Comparison of ENCODE assay signal across 9 cellular contexts in the genomic region with DNA sequence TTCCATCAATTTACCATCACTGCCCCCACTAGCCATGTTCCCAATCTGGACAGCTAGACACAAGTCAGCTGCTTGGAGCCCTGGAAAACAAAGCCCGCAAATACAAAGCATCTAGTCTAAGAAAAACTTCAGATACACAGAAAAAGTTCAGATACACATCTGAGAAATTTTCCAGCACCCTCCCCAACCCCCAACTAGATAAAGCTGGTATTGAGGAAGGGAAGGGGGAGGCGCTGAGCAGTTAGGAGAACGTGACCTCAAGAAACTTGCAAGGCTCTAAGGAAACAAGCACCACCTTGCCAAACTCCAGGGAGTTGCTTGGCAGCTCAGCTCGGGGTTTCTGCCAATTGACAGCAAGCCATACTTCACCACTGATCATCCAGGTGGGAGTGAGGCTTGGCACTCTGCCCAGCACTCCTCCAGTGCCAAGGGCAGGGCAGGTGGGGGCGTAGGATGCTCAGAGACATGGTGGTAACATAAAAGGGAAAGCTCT. TPM values are rescaled to one million over a fixed set of nuclear protein-coding genes. Genes with fewer than 3 reads are reported as not detected.
DNase-seq lines count a peak whose midpoint lies in the region; FAIRE-seq and TF ChIP-seq lines count a peak whose summit lies in the region.
"Had no signal": no experiment of that assay in that cellular context is flagged by ENCODE, and none has a peak within 500 bp of the region (broad histone marks: within the 10 kb centered on the region; RNA-seq: fewer than 3 reads in every experiment).

No MANE protein-coding gene starts in this region.

- H3K4me1 ChIP-seq in sigmoid colon = peaks cover 0 to 33% (median 24%) of the 10 kb centered on the region in 4 donors
- H3K4me1 ChIP-seq in kidney (ENCODE audit: control insufficient read depth in 1 of 2, insufficient read depth in 1 of 2, low read depth in 1 of 2, low read length in 2 of 2) = peaks cover 4 to 6% of the 10 kb centered on the region in 2 donors

- TF ChIP-seq CTCF in sigmoid colon (IDR thresholded peaks at IDR 0.05) (no peak), kidney (IDR thresholded peaks at IDR 0.05; ENCODE audit: borderline replicate concordance, extremely low read depth, insufficient read depth) (no peak)

- no peaks in the 10 kb centered on the region for H3K9me3 ChIP-seq in sigmoid colon
- no peaks in the 10 kb centered on the region for H3K9me3 ChIP-seq in kidney (ENCODE audit: control insufficient read depth in 1 of 2, low read length in 2 of 2)

- POLR2A ChIA-PET in activated CD4-positive, alpha-beta T cell treated with anti-CD3 and anti-CD28 coated beads, Interleukin-2, amount 10 ng/mL, durations not matched to agents 7 days and 5 days (lab: Charles Lee) = no interaction called here

- H3K27ac ChIP-seq in sigmoid colon = peak overlapping the region in 2 of 4 donors; percentile 44 to 58
- no peak overlapping the region for H3K27ac ChIP-seq in kidney (ENCODE audit: low read depth in 2 of 2, low read length in 2 of 2)

- H3K27me3 ChIP-seq in sigmoid colon = no peaks in the 10 kb centered on the region

- DNase-seq in COLO829 (ENCODE audit: low spot score) (peak; percentile 58), NCI-H2029 treated with DMSO at 0.1 percent for 48 hours (lab: John Stamatoyannopoulos, UW) (peak; percentile 84), amygdala (lab: John Stamatoyannopoulos, UW) (peak in 31 of 56 donors; percentile 1 to 72 (median 21)), middle frontal gyrus (ENCODE audit: extremely low spot score, low spot score) (peak; percentile 23), sigmoid colon (no peak), kidney (no peak), kidney glomerular epithelial cell (lab: John Stamatoyannopoulos, UW) (no peak)
- no peak for DNase-seq in activated CD4-positive, alpha-beta T cell treated with anti-CD3 and anti-CD28 coated beads, Interleukin-2, amount 10 ng/mL, durations not matched to agents 7 days and 5 days

- no peaks in the 10 kb centered on the region for H3K36me3 ChIP-seq in sigmoid colon
- H3K36me3 ChIP-seq in kidney (ENCODE audit: control insufficient read depth in 1 of 2, insufficient read depth in 2 of 2, low read length in 2 of 2) = no peaks in the 10 kb centered on the region

- no peaks in the 10 kb centered on the region for H3K9me3 Mint-ChIP-seq in activated CD4-positive, alpha-beta T cell treated with anti-CD3 and anti-CD28 coated beads, Interleukin-2, amount 10 ng/mL, durations not matched to agents 7 days and 5 days
- H3K9me3 Mint-ChIP-seq: natural killer cell treated with Interleukin-12 subunit alpha and Interleukin-12 subunit beta and Interleukin-15 and Interleukin-18, amount 100 ng/mL, for 72 hours had no signal

- H3K9ac ChIP-seq in kidney (ENCODE audit: low read length in 2 of 2) = no peak overlapping the region

- no peak overlapping the region for H3K27ac Mint-ChIP-seq in activated CD4-positive, alpha-beta T cell treated with anti-CD3 and anti-CD28 coated beads, Interleukin-2, amount 10 ng/mL, durations not matched to agents 7 days and 5 days
- H3K27ac Mint-ChIP-seq: natural killer cell treated with Interleukin-12 subunit alpha and Interleukin-12 subunit beta and Interleukin-15 and Interleukin-18, amount 100 ng/mL, for 72 hours had no signal

- H3K4me1 Mint-ChIP-seq in activated CD4-positive, alpha-beta T cell treated with anti-CD3 and anti-CD28 coated beads, Interleukin-2, amount 10 ng/mL, durations not matched to agents 7 days and 5 days = peaks cover 11% of the 10 kb centered on the region

- CTCF ChIA-PET in activated CD4-positive, alpha-beta T cell treated with anti-CD3 and anti-CD28 coated beads, Interleukin-2, amount 10 ng/mL, durations not matched to agents 7 days and 5 days (lab: Charles Lee) = interaction anchor here (0.5 to 1.4 kb wide), 4 partner anchors 11 to 86 kb away, joined by 3 to 5 read pairs (median 4); partner anchors contain the start of gene CDKN3

- FAIRE-seq in kidney (lab: Jason Lieb, UNC) = no peak

- H3K36me3 Mint-ChIP-seq in activated CD4-positive, alpha-beta T cell treated with anti-CD3 and anti-CD28 coated beads, Interleukin-2, amount 10 ng/mL, durations not matched to agents 7 days and 5 days (ENCODE audit: low read depth) = no peaks in the 10 kb centered on the region
- H3K36me3 Mint-ChIP-seq: natural killer cell treated with Interleukin-12 subunit alpha and Interleukin-12 subunit beta and Interleukin-15 and Interleukin-18, amount 100 ng/mL, for 72 hours had no signal

- no peak for TF ChIP-seq EP300 in sigmoid colon (IDR thresholded peaks at IDR 0.05)

- peaks cover 14% of the 10 kb centered on the region for H3K27me3 Mint-ChIP-seq in activated CD4-positive, alpha-beta T cell treated with anti-CD3 and anti-CD28 coated beads, Interleukin-2, amount 10 ng/mL, durations not matched to agents 7 days and 5 days

- 23 to 43% methylated on average over 5 of the region's 5 CpGs for WGBS in sigmoid colon, 2 donors

- no peak overlapping the region for H3K4me3 Mint-ChIP-seq in activated CD4-positive, alpha-beta T cell treated with anti-CD3 and anti-CD28 coated beads, Interleukin-2, amount 10 ng/mL, durations not matched to agents 7 days and 5 days
- H3K4me3 Mint-ChIP-seq: natural killer cell treated with Interleukin-12 subunit alpha and Interleukin-12 subunit beta and Interleukin-15 and Interleukin-18, amount 100 ng/mL, for 72 hours had no signal

- H3K4me3 ChIP-seq in sigmoid colon (no peak overlapping the region), kidney (ENCODE audit: low read length in 2 of 2) (no peak overlapping the region)

- no peak for TF ChIP-seq POLR2A in sigmoid colon (IDR thresholded peaks at IDR 0.05)

- intact Hi-C loops in sigmoid colon (cut with DNase I) (no loop called here), kidney (cut with DNase I) (no loop called here)

RNA-seq across cellular contexts. Expression of gene CNIH1, which starts 5.1 kb away (rescaled TPM):
- total RNA-seq in sigmoid colon (100 to 1,000 TPM; 147 to 261 (median 201) TPM), kidney (64.8 TPM)
- polyA plus RNA-seq in sigmoid colon (100 to 1,000 TPM in 2 of 3 donors, 10 to 100 TPM in 1; 97.6 to 119 (median 104) TPM), kidney (ENCODE audit: insufficient read depth, low read depth, low replicate concordance) (78.3 TPM)
- total RNA-seq in activated CD4-positive, alpha-beta T cell treated with anti-CD3 and anti-CD28 coated beads, Interleukin-2, amount 10 ng/mL, durations not matched to agents 7 days and 5 days = 10 to 100 TPM; 71.5 to 94.5 TPM

RNA-seq across cellular contexts. Expression of gene GMFB, which starts 42.5 kb away (rescaled TPM):
- total RNA-seq in sigmoid colon (10 to 100 TPM; 33.0 to 57.3 (median 41.8) TPM), kidney (53.6 TPM)
- polyA plus RNA-seq in sigmoid colon (10 to 100 TPM; 24.6 to 72.8 (median 51.1) TPM), kidney (ENCODE audit: insufficient read depth, low read depth, low replicate concordance) (22.7 TPM)
- total RNA-seq in activated CD4-positive, alpha-beta T cell treated with anti-CD3 and anti-CD28 coated beads, Interleukin-2, amount 10 ng/mL, durations not matched to agents 7 days and 5 days = 10 to 100 TPM; 35.8 to 37.2 TPM

RNA-seq across cellular contexts. Expression of gene CDKN3, which starts 49.4 kb away (rescaled TPM):
- 1 to 10 TPM in 3 of 4 donors, not detected in 1; 1.1 to 2.4 (median 1.8) TPM for total RNA-seq in sigmoid colon
- 10 to 100 TPM; 10.8 to 41.8 (median 26.8) TPM for polyA plus RNA-seq in sigmoid colon
- 1.2 TPM for total RNA-seq in kidney
- polyA plus RNA-seq in kidney (ENCODE audit: insufficient read depth, low read depth, low replicate concordance) = 2.1 TPM
- total RNA-seq in activated CD4-positive, alpha-beta T cell treated with anti-CD3 and anti-CD28 coated beads, Interleukin-2, amount 10 ng/mL, durations not matched to agents 7 days and 5 days = 100 to 1,000 TPM in 1 of 2 experiments, 10 to 100 TPM in 1; 87.8 to 116 TPM

Comparison
In these comparisons a context has a peak if more than half of its experiments do, and no peak if none do; other contexts are left out.
1. DNase-seq: peak in COLO829 (single experiment), NCI-H2029 treated with DMSO at 0.1 percent for 48 hours (single experiment), amygdala (31 of 56) and middle frontal gyrus (single experiment); none in sigmoid colon (single experiment), kidney (single experiment), activated CD4-positive, alpha-beta T cell treated with anti-CD3 and anti-CD28 coated beads, Interleukin-2, amount 10 ng/mL, durations not matched to agents 7 days and 5 days (single experiment) and kidney glomerular epithelial cell (single experiment).
2. RNA of gene CDKN3, which starts 49.4 kb away (total RNA-seq): 87.8 to 116 TPM in activated CD4-positive, alpha-beta T cell treated with anti-CD3 and anti-CD28 coated beads, Interleukin-2, amount 10 ng/mL, durations not matched to agents 7 days and 5 days; 1.1 to 2.4 TPM in sigmoid colon and 1.2 TPM in kidney (single experiment); every median in the first group is over 10 times any median in the second.